22 cellular contexts compared by ENCODE assay signal in genomic region chr14:96351986-96352385, GRCh38. TPM values are rescaled to one million over a fixed set of nuclear protein-coding genes. Genes with fewer than 3 reads are reported as not detected.
DNase-seq lines count a peak whose midpoint lies in the region; ATAC-seq, FAIRE-seq and TF ChIP-seq lines count a peak whose summit lies in the region.
"Had no signal": no experiment of that assay in that cellular context is flagged by ENCODE, and none has a peak within 500 bp of the region (broad histone marks: within the 10 kb centered on the region; RNA-seq: fewer than 3 reads in every experiment).

No MANE protein-coding gene starts in this region.

- no peak overlapping the region for H4K8ac ChIP-seq in IMR-90 (ENCODE audit: low read depth in 2 of 2, low read length in 2 of 2)

- peaks cover 14% of the 10 kb centered on the region for H3K9me1 ChIP-seq in IMR-90 (ENCODE audit: insufficient read depth, low read length)
- no peaks in the 10 kb centered on the region for H3K9me1 ChIP-seq in K562 (ENCODE audit: control insufficient read depth, insufficient read depth, low read length)

- H2BK20ac ChIP-seq in IMR-90 (ENCODE audit: low read depth, low read length): no peak overlapping the region

- H3K36me3 ChIP-seq in IMR-90 (ENCODE audit: control insufficient read depth, insufficient read depth, low read length) (no peaks in the 10 kb centered on the region), K562 (ENCODE audit: control insufficient read depth, insufficient read depth, low read length) (no peaks in the 10 kb centered on the region; the same call in 2 of the 3 replicates)
- H3K36me3 ChIP-seq: MG63 had no signal

- intact Hi-C loops in IMR-90 (cut with micrococcal nuclease) (no loop called here), K562 (cut with micrococcal nuclease) (no loop called here), Right ventricle myocardium inferior (cut with DNase I) (no loop called here)

- FAIRE-seq in K562 (lab: Jason Lieb, UNC): no peak
- FAIRE-seq: GM12878 had no signal

- peaks cover 43% of the 10 kb centered on the region for H3K79me2 ChIP-seq in K562 (ENCODE audit: control insufficient read depth, insufficient read depth, low read length)

- CTCF ChIA-PET in IMR-90 (lab: Yijun Ruan, JAX) (interaction anchor here (0.5 kb wide), 1 partner anchor 121 kb away, joined by 4 read pairs; no protein-coding TSS in a partner anchor), K562 (lab: Yijun Ruan, JAX; ENCODE audit: low intra/inter-chr PET ratio) (no interaction called here)

- H3K4ac ChIP-seq in IMR-90 (ENCODE audit: low read depth, low read length): no peak overlapping the region

- TF ChIP-seq POLR2A in IMR-90 (IDR thresholded peaks at IDR 0.05; ENCODE audit: low read depth, low read length) (no peak), K562 (conservative IDR thresholded peaks at IDR 0.05) (no peak)

- H3K23ac ChIP-seq in IMR-90 (ENCODE audit: low read depth, low read length): no peak overlapping the region

- H2BK120ac ChIP-seq in IMR-90 (ENCODE audit: low read depth, low read length): no peak overlapping the region

- H4K5ac ChIP-seq in IMR-90 (ENCODE audit: low read depth, low read length): no peak overlapping the region

- TF ChIP-seq EP300 in K562 (IDR thresholded peaks at IDR 0.05; ENCODE audit: low read length): no peak

- no peak overlapping the region for H4K91ac ChIP-seq in IMR-90 (ENCODE audit: insufficient read depth, low read depth, low read length)

- TF ChIP-seq RAD21 in IMR-90 (IDR thresholded peaks at IDR 0.05; ENCODE audit: low read length) (no peak), K562 (CRISPR knock-in tag; conservative IDR thresholded peaks at IDR 0.05 in 1 of 2, IDR thresholded peaks at IDR 0.05 in 1 of 2) (no peak)

- H3K4me2 ChIP-seq in IMR-90 (ENCODE audit: low read depth, low read length) (no peak overlapping the region; the same call in 1 of the 2 replicates), K562 (ENCODE audit: insufficient read depth, low read length) (no peak overlapping the region)

- H3K18ac ChIP-seq in IMR-90 (ENCODE audit: low read depth, low read length): no peak overlapping the region

- peaks cover 19% of the 10 kb centered on the region; the same call in 1 of the 2 replicates for H4K20me1 ChIP-seq in IMR-90 (ENCODE audit: insufficient read depth, low read length)
- no peaks in the 10 kb centered on the region for H4K20me1 ChIP-seq in K562 (replicated peaks; ENCODE audit: control insufficient read depth, insufficient read depth, low read length)

- BruUV-seq in IMR-90 (replicated peaks; lab: Mats Ljungman, UMichigan) (no TSS peak), K562 (replicated peaks; lab: Mats Ljungman, UMichigan) (no TSS peak)

- H3K4me3 ChIP-seq in IMR-90 (ENCODE audit: insufficient read depth, low read depth, low read length): no peak overlapping the region
- no peak overlapping the region for H3K4me3 ChIP-seq in K562
- H3K4me3 ChIP-seq: GM12878, MG63 had no signal

- POLR2A ChIA-PET in IMR-90 (lab: Charles Lee; ENCODE audit: unreplicated experiment) (no interaction called here), K562 (lab: Yijun Ruan, JAX) (no interaction called here)

- peaks cover 29 to 40% of the 10 kb centered on the region in 2 experiments; a peak in 3 of 4 replicates for H3K79me1 ChIP-seq in IMR-90 (ENCODE audit: low read depth in 1 of 2, low read length in 2 of 2)

- H2BK15ac ChIP-seq in IMR-90 (ENCODE audit: low read depth, low read length): no peak overlapping the region

- dilution Hi-C loops in IMR-90 (cut with HindIII; ENCODE audit: low sequenced_read_pairs, unreplicated experiment): no loop called here

- H3K9me3 ChIP-seq in IMR-90 (ENCODE audit: control insufficient read depth, insufficient read depth, low read length) (no peaks in the 10 kb centered on the region), K562 (replicated peaks; ENCODE audit: control insufficient read depth, insufficient read depth, low read depth, low read length) (no peaks in the 10 kb centered on the region)
- H3K9me3 ChIP-seq: MG63 had no signal

- ATAC-seq in IMR-90 (ENCODE audit: low read depth) (peak; percentile 32; the same call in 1 of the 2 replicates), K562 (peak; percentile 28; the same call in 2 of the 3 replicates), Right ventricle myocardium inferior (no peak)
- ATAC-seq: GM12878, HCT116 had no signal

- TF ChIP-seq CTCF in IMR-90 (conservative IDR thresholded peaks at IDR 0.05; ENCODE audit: low read depth, low read length) (no peak), K562 (IDR thresholded peaks at IDR 0.05 in 2 of 3, conservative IDR thresholded peaks at IDR 0.05 in 1 of 3; ENCODE audit: insufficient read depth in 2 of 3, low read depth in 1 of 3, low read length in 3 of 3) (no peak)

- DNase-seq in EL (peak; percentile 14), IMR-90 (peak; percentile 39), K562 (ENCODE audit: extremely low read depth in 1 of 4, low spot score in 3 of 4) (no peak), iris pigment epithelial cell (ENCODE audit: low read depth) (peak; percentile 63), hepatic stellate cell (ENCODE audit: low spot score) (no peak), Right ventricle myocardium inferior (ENCODE audit: missing footprints) (no peak), NOMO-1 (lab: John Stamatoyannopoulos, UW; ENCODE audit: unreplicated experiment in 2 of 2) (no peak), NCI-H2081 (lab: John Stamatoyannopoulos, UW) (no peak)
- DNase-seq: Calu3; CD8-positive, alpha-beta memory T cell; DMS153; Karpas-422; MG63; NCI-H1417; NCI-H1694 treated with DMSO at 0.1 percent for 48 hours; NCI-H446 treated with DMSO at 0.1 percent for 48 hours; NCI-H526 treated with DMSO at 0.1 percent for 48 hours; SHP77 had no signal

- H2BK5ac ChIP-seq in IMR-90 (ENCODE audit: low read depth, low read length, poor library complexity, severe bottlenecking): no peak overlapping the region

- H3K4me1 ChIP-seq in IMR-90 (ENCODE audit: control insufficient read depth, insufficient read depth, low read length): peaks cover 5% of the 10 kb centered on the region; the same call in 1 of the 2 replicates
- peaks cover 4 to 22% of the 10 kb centered on the region in 2 experiments; a peak in 4 of 5 replicates for H3K4me1 ChIP-seq in K562 (replicated peaks in 1 of 2; ENCODE audit: control insufficient read depth in 2 of 2, insufficient read depth in 2 of 2, low read length in 2 of 2)

- in situ Hi-C loops in IMR-90 (cut with MboI; ENCODE audit: low sequenced_read_pairs) (no loop called here), K562 (cut with MboI) (no loop called here)

- no peak overlapping the region for H2AK9ac ChIP-seq in IMR-90 (replicated peaks; ENCODE audit: low read depth, low read length, poor library complexity)

- H3K27ac ChIP-seq in IMR-90 (ENCODE audit: insufficient read depth, low read length): no peak overlapping the region
- H3K27ac ChIP-seq in K562 (ENCODE audit: extremely low read depth, low read depth, low read length): no peak overlapping the region
- H3K27ac ChIP-seq: C4-2B had no signal

- H3K9ac ChIP-seq in IMR-90 (ENCODE audit: low read depth, low read length) (no peak overlapping the region), K562 (ENCODE audit: insufficient read depth in 1 of 2, low read depth in 2 of 2, low read length in 2 of 2) (no peak overlapping the region)

- no peak overlapping the region for H2AK5ac ChIP-seq in IMR-90 (ENCODE audit: low read depth, low read length)

- WGBS in IMR-90 (ENCODE audit: extremely low coverage in 2 of 2, insufficient read length in 1 of 2), 2 experiments: no CpG with 5 or more reads among the region's 3 CpGs
- 42% methylated on average over 3 of the region's 3 CpGs for WGBS in K562 (ENCODE audit: insufficient coverage, low coverage, missing lambda C conversion rate)

- H3K14ac ChIP-seq in IMR-90 (replicated peaks; ENCODE audit: low read depth, low read length): no peak overlapping the region

- H3K27me3 ChIP-seq in IMR-90 (ENCODE audit: control insufficient read depth, insufficient read depth, low read length) (no peaks in the 10 kb centered on the region), K562 (ENCODE audit: control insufficient read depth in 2 of 2, insufficient read depth in 2 of 2, low read length in 2 of 2) (no peaks in the 10 kb centered on the region)
- H3K27me3 ChIP-seq: MG63 had no signal

- no peak overlapping the region for H2AFZ ChIP-seq in IMR-90 (replicated peaks; ENCODE audit: low read length, poor library complexity)
- H2AFZ ChIP-seq in K562 (ENCODE audit: low read depth, low read length): no peak overlapping the region

- H3K56ac ChIP-seq in IMR-90 (ENCODE audit: extremely low read depth, insufficient read depth, low read length): no peak overlapping the region

RNA-seq across cellular contexts. Expression of gene ATG2B, which starts 11.2 kb away (rescaled TPM):
- 20.6 and 22.0 TPM in 2 replicates for total RNA-seq in IMR-90 (2012; rRNA removed)
- polyA plus RNA-seq in IMR-90 (2012; rRNA removed): 6.1 and 6.9 TPM in 2 replicates
- 1.8 and 2.9 TPM in 2 replicates for polyA plus RNA-seq in IMR-90 (2012; cell fraction: cytosol; rRNA removed)
- polyA plus RNA-seq in IMR-90 (2012; cell fraction: nucleus; rRNA removed; ENCODE audit: low replicate concordance): 4.7 and 21.1 TPM in 2 replicates
- total RNA-seq in K562 (2011; cell fraction: chromatin; rRNA removed; ENCODE audit: low replicate concordance): 24.6 and 83.9 TPM in 2 replicates
- 8.7 and 20.5 TPM in 2 replicates for total RNA-seq in K562 (2011; cell fraction: nucleolus; rRNA removed)
- 27.6 and 27.7 TPM in 2 replicates for total RNA-seq in K562 (2011; cell fraction: nucleoplasm; rRNA removed)
- 7.1 and 10.4 TPM in 2 replicates for total RNA-seq in K562 (2014; rRNA removed)
- 12.3 and 13.9 TPM in 2 replicates for total RNA-seq in K562 (2014; rRNA removed; fragmentation: Illumina TruSeq; extraction: Trizol)
- total RNA-seq in K562 (2015; rRNA removed; fragmentation: Illumina TruSeq; extraction: Trizol): 7.5 and 8.7 TPM in 2 replicates
- total RNA-seq in K562 (2021): 9.8 and 12.9 TPM in 2 replicates
- polyA plus RNA-seq in K562 (2011; rRNA removed): 7.0 and 7.9 TPM in 2 replicates
- polyA plus RNA-seq in K562 (2011; cell fraction: cytosol; rRNA removed): 2.8 and 3.8 TPM in 2 replicates
- 21.3 and 27.5 TPM in 2 replicates for polyA plus RNA-seq in K562 (2011; cell fraction: nucleus; rRNA removed)
- 4.6 and 7.2 TPM in 2 replicates for polyA plus RNA-seq in K562 (2012)
- 9.8 and 11.3 TPM in 2 replicates for polyA plus RNA-seq in K562 (2014; fragmentation: Illumina TruSeq; extraction: Trizol)
- 1 to 10 TPM in 1 of 2 experiments, under 1 TPM in 1; 0.83 to 1.6 TPM for polyA plus RNA-seq in K562 (2014; fragmentation: Nextera tagmentation; extraction: Ambion mirVana)
- 8.0 and 9.4 TPM in 2 replicates for polyA plus RNA-seq in K562 (2014; rRNA removed)
- 14.3 and 14.5 TPM in 2 replicates for polyA minus RNA-seq in K562 (2011; rRNA and poly(A)+ RNA removed)
- polyA minus RNA-seq in K562 (2011; cell fraction: cytosol; rRNA and poly(A)+ RNA removed): 4.3 and 9.4 TPM in 2 replicates
- 18.6 and 29.8 TPM in 2 replicates for polyA minus RNA-seq in K562 (2011; cell fraction: nucleus; rRNA and poly(A)+ RNA removed)
- 9.2 TPM for total RNA-seq in Right ventricle myocardium inferior

RNA-seq across cellular contexts. Expression of gene GSKIP, which starts 11.3 kb away (rescaled TPM):
- total RNA-seq in IMR-90 (2012; rRNA removed): 22.0 and 34.7 TPM in 2 replicates
- 9.4 and 11.7 TPM in 2 replicates for polyA plus RNA-seq in IMR-90 (2012; rRNA removed)
- 1.6 and 2.8 TPM in 2 replicates for polyA plus RNA-seq in IMR-90 (2012; cell fraction: cytosol; rRNA removed)
- polyA plus RNA-seq in IMR-90 (2012; cell fraction: nucleus; rRNA removed; ENCODE audit: low replicate concordance): 0.50 and 4.1 TPM in 2 replicates
- 5.7 and 14.8 TPM in 2 replicates for total RNA-seq in K562 (2011; cell fraction: chromatin; rRNA removed; ENCODE audit: low replicate concordance)
- 4.0 and 5.0 TPM in 2 replicates for total RNA-seq in K562 (2011; cell fraction: nucleolus; rRNA removed)
- 6.6 and 8.5 TPM in 2 replicates for total RNA-seq in K562 (2011; cell fraction: nucleoplasm; rRNA removed)
- 12.9 and 14.1 TPM in 2 replicates for total RNA-seq in K562 (2014; rRNA removed)
- total RNA-seq in K562 (2014; rRNA removed; fragmentation: Illumina TruSeq; extraction: Trizol): 33.2 and 39.0 TPM in 2 replicates
- total RNA-seq in K562 (2015; rRNA removed; fragmentation: Illumina TruSeq; extraction: Trizol): 21.3 and 22.2 TPM in 2 replicates
- total RNA-seq in K562 (2021): 18.4 and 21.3 TPM in 2 replicates
- polyA plus RNA-seq in K562 (2011; rRNA removed): 15.6 and 22.2 TPM in 2 replicates
- polyA plus RNA-seq in K562 (2011; cell fraction: cytosol; rRNA removed): 6.4 and 11.8 TPM in 2 replicates
- polyA plus RNA-seq in K562 (2011; cell fraction: nucleus; rRNA removed): 3.9 and 6.5 TPM in 2 replicates
- polyA plus RNA-seq in K562 (2012): 24.7 and 24.9 TPM in 2 replicates
- polyA plus RNA-seq in K562 (2014; fragmentation: Illumina TruSeq; extraction: Trizol): 28.5 and 33.5 TPM in 2 replicates
- polyA plus RNA-seq in K562 (2014; fragmentation: Nextera tagmentation; extraction: Ambion mirVana): 10 to 100 TPM; 47.6 to 58.9 TPM
- 14.5 and 14.6 TPM in 2 replicates for polyA plus RNA-seq in K562 (2014; rRNA removed)
- polyA minus RNA-seq in K562 (2011; rRNA and poly(A)+ RNA removed): 29.7 and 32.3 TPM in 2 replicates
- polyA minus RNA-seq in K562 (2011; cell fraction: cytosol; rRNA and poly(A)+ RNA removed): 8.5 and 12.4 TPM in 2 replicates
- polyA minus RNA-seq in K562 (2011; cell fraction: nucleus; rRNA and poly(A)+ RNA removed): 2.2 and 5.6 TPM in 2 replicates
- total RNA-seq in Right ventricle myocardium inferior: 11.6 TPM

RNA-seq across cellular contexts. Expression of gene AK7, which starts 39.9 kb away (rescaled TPM):
- total RNA-seq in IMR-90 (2012; rRNA removed): under 0.01 TPM in 1 of 2 replicates, not detected in the other
- 0.10 and 0.21 TPM in 2 replicates for polyA plus RNA-seq in IMR-90 (2012; rRNA removed)
- 0.06 and 0.12 TPM in 2 replicates for polyA plus RNA-seq in IMR-90 (2012; cell fraction: cytosol; rRNA removed)
- 0.32 TPM in 1 of 2 replicates, not detected in the other for polyA plus RNA-seq in IMR-90 (2012; cell fraction: nucleus; rRNA removed; ENCODE audit: low replicate concordance)
- total RNA-seq in K562 (2011; cell fraction: chromatin; rRNA removed; ENCODE audit: low replicate concordance): 4.5 and 4.7 TPM in 2 replicates
- total RNA-seq in K562 (2011; cell fraction: nucleolus; rRNA removed): 2.7 and 2.9 TPM in 2 replicates
- 3.7 and 4.7 TPM in 2 replicates for total RNA-seq in K562 (2011; cell fraction: nucleoplasm; rRNA removed)
- total RNA-seq in K562 (2014; rRNA removed): 0.18 and 0.86 TPM in 2 replicates
- 1.4 and 1.6 TPM in 2 replicates for total RNA-seq in K562 (2014; rRNA removed; fragmentation: Illumina TruSeq; extraction: Trizol)
- total RNA-seq in K562 (2015; rRNA removed; fragmentation: Illumina TruSeq; extraction: Trizol): 0.43 and 0.53 TPM in 2 replicates
- 0.98 TPM in 2 replicates for total RNA-seq in K562 (2021)
- 0.62 and 1.3 TPM in 2 replicates for polyA plus RNA-seq in K562 (2011; rRNA removed)
- polyA plus RNA-seq in K562 (2011; cell fraction: cytosol; rRNA removed): 0.58 and 0.69 TPM in 2 replicates
- 0.55 and 1.2 TPM in 2 replicates for polyA plus RNA-seq in K562 (2011; cell fraction: nucleus; rRNA removed)
- 0.98 and 1.3 TPM in 2 replicates for polyA plus RNA-seq in K562 (2012)
- 0.89 and 1.0 TPM in 2 replicates for polyA plus RNA-seq in K562 (2014; fragmentation: Illumina TruSeq; extraction: Trizol)
- polyA plus RNA-seq in K562 (2014; fragmentation: Nextera tagmentation; extraction: Ambion mirVana): 1 to 10 TPM in 1 of 2 experiments, under 1 TPM in 1; 0.94 to 1.1 TPM
- polyA plus RNA-seq in K562 (2014; rRNA removed): 0.81 and 1.1 TPM in 2 replicates
- 0.81 and 2.1 TPM in 2 replicates for polyA minus RNA-seq in K562 (2011; rRNA and poly(A)+ RNA removed)
- not detected in 2 replicates for polyA minus RNA-seq in K562 (2011; cell fraction: cytosol; rRNA and poly(A)+ RNA removed)
- polyA minus RNA-seq in K562 (2011; cell fraction: nucleus; rRNA and poly(A)+ RNA removed): 0.94 and 1.8 TPM in 2 replicates
- total RNA-seq in Right ventricle myocardium inferior: 0.32 TPM
- polyA plus RNA-seq: CD8-positive, alpha-beta memory T cell; IgD-negative memory B cell had no signal

Comparison
In these comparisons a context has a peak if more than half of its experiments do, and no peak if none do; other contexts are left out.
1. DNase-seq: peak in EL (single experiment), IMR-90 (single experiment) and iris pigment epithelial cell (single experiment); none in K562 (0 of 4), hepatic stellate cell (single experiment), Right ventricle myocardium inferior (single experiment), NOMO-1 (0 of 2) and NCI-H2081 (0 of 2).